Comparison of ENCODE assay signal across 33 cellular contexts in the genomic region with DNA sequence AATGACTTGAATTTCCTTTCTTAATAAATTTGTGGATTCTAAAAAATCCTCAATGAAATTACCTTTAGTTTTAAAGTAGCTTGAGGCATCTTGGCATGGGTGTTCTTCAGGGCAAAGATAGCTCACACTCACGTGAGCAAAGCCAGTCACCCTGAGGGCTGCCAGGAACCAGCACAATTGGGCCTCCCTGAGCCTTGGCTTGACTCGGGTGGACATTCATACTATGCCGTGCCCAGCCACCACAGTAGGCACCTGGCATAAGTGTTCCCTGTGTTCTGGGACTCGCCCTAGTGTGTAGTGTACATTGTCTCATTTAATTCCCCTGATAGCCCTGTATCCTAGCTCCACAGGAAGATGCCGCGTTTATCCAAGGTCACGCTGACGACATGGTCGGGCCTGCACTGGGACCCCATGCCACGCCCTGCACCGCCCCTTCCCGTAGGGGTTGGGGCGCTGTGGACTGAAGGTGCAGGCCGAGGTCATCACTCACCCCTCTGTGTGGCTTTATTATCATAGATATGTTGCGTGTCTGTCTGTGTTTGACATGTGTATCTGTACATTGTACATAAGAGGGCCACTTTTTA.
"Had no signal": no experiment of that assay in that cellular context is flagged by ENCODE, and none has a peak within 500 bp of the region (broad histone marks: within the 10 kb centered on the region; RNA-seq: fewer than 3 reads in every experiment).

No MANE protein-coding gene starts in this region.

- H3K9me3 ChIP-seq: MG63, Peyer's patch had no signal

- H3K4me1 Mint-ChIP-seq: activated B cell treated with CpG ODN at 0.5 μM for 24 hours; activated naive CD8-positive, alpha-beta T cell treated with anti-CD3 and anti-CD28 coated beads for 36 hours had no signal

- H3K36me3 ChIP-seq: MG63 had no signal

- H3K27ac Mint-ChIP-seq: activated B cell treated with CpG ODN at 0.5 μM for 24 hours; activated CD4-positive, alpha-beta memory T cell treated with anti-CD3 and anti-CD28 coated beads for 36 hours; activated naive CD8-positive, alpha-beta T cell treated with anti-CD3 and anti-CD28 coated beads for 36 hours had no signal

- H3K4me3 Mint-ChIP-seq: activated B cell treated with CpG ODN at 0.5 μM for 24 hours; activated CD4-positive, alpha-beta memory T cell treated with anti-CD3 and anti-CD28 coated beads for 36 hours; activated naive CD8-positive, alpha-beta T cell treated with anti-CD3 and anti-CD28 coated beads for 36 hours had no signal

- DNase-seq: activated B cell treated with CpG ODN at 0.5 μM for 24 hours; activated CD4-positive, alpha-beta memory T cell treated with anti-CD3 and anti-CD28 coated beads for 36 hours; activated CD4-positive, alpha-beta T cell treated with anti-CD3 and anti-CD28 coated beads for 4 hours; activated CD4-positive, alpha-beta T cell treated with anti-CD3 and anti-CD28 coated beads, Interleukin-2, amount 50 U/mL, for 1 hour; activated CD4-positive, CD25-positive, alpha-beta regulatory T cell treated with anti-CD3 and anti-CD28 coated beads, Interleukin-2, amount 50 U/mL, for 72 hours; activated CD8-positive, alpha-beta memory T cell treated with anti-CD3 and anti-CD28 coated beads, Interleukin-2, amount 50 U/mL, for 4 hours; activated effector memory CD4-positive, alpha-beta T cell treated with anti-CD3 and anti-CD28 coated beads, Interleukin-2, amount 50 U/mL, for 16 hours; activated naive CD4-positive, alpha-beta T cell; activated naive CD4-positive, alpha-beta T cell treated with anti-CD3 and anti-CD28 coated beads, Interleukin-2, amount 50 U/mL, for 16 hours; activated naive CD8-positive, alpha-beta T cell treated with anti-CD3 and anti-CD28 coated beads for 36 hours; activated T-cell treated with anti-CD3 and anti-CD28 coated beads, Interleukin-2, amount 50 U/mL, for 48 hours; amniotic stem cell; aorta; brain microvascular endothelial cell; Kasumi-1; KG1; MG63; NCI-H1048; NCI-H1105 treated with DMSO at 0.1 percent for 48 hours; NCI-H1436; NCI-H1694; NCI-H1930; NCI-H345; NCI-H748 treated with DMSO at 0.1 percent for 48 hours; NK-92 treated with Interleukin-12 subunit alpha and Interleukin-12 subunit beta, amount 100 ng/mL, for 24 hours; PC-3; Peyer's patch; RPMI8226; SW 1271; T-helper 1 cell; T-helper 2 cell; T-helper 9 cell had no signal

- H3K9me3 Mint-ChIP-seq: activated B cell treated with CpG ODN at 0.5 μM for 24 hours; activated CD4-positive, alpha-beta memory T cell treated with anti-CD3 and anti-CD28 coated beads for 36 hours; activated naive CD8-positive, alpha-beta T cell treated with anti-CD3 and anti-CD28 coated beads for 36 hours had no signal

- H3K27me3 ChIP-seq: brain microvascular endothelial cell, MG63, Peyer's patch had no signal

- H3K4me3 ChIP-seq: MG63, Peyer's patch had no signal

- H3K27ac ChIP-seq: brain microvascular endothelial cell, Peyer's patch, VCaP had no signal

- H3K4me1 ChIP-seq: Peyer's patch had no signal

- H3K27me3 Mint-ChIP-seq: activated B cell treated with CpG ODN at 0.5 μM for 24 hours; activated CD4-positive, alpha-beta memory T cell treated with anti-CD3 and anti-CD28 coated beads for 36 hours; activated naive CD8-positive, alpha-beta T cell treated with anti-CD3 and anti-CD28 coated beads for 36 hours had no signal
